Comparison of ENCODE assay signal across 8 cellular contexts in the genomic region with DNA sequence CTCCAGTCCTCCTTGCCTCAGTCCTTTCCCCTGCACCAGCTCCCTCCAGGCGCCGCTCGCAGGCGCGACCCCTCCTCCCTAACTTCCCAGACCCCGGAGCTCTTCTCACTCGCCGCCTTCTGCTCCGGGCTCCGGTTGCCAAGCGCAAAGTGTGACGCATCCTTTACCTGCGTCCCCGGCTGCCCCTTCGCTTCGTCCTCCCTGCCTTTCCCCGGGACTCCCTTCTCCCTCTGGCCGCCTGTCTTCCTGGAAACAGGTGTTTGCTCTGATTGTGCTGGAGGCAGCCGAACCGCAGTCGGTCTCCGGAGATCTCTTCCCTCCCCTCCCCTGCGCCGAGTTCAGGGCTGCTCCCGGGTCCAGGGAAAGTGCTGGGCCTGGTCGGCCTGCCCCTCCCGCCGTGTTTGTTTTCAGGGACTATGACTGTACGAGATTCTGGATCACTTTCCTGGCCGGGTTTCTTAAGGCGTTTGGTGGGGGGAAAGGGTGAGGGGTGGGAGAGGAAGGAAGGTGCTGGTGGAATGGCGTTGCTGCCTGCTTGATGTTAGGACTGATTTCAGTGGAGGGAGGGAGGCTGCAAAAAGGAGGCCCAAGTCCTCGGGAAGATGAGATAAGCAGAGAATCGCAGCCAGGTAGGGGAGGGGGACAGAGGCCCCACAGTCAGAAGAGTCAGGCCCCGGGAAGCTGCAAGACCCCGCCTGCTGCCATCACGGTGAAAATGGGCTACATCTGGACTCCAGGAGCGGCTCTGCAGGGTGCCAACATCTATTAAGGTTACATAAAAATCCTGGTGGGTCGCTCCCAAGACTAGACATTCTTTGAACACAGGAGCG. TPM values are rescaled to one million over a fixed set of nuclear protein-coding genes. Genes with fewer than 3 reads are reported as not detected.
DNase-seq lines count a peak whose midpoint lies in the region; ATAC-seq and TF ChIP-seq lines count a peak whose summit lies in the region.

No MANE protein-coding gene starts in this region.

- DNase-seq in BJ (ENCODE audit: low read depth) (no peak), HFF-Myc (ENCODE audit: extremely low read depth, low read depth) (no peak), NCI-H1436 (lab: John Stamatoyannopoulos, UW) (no peak)
- no peak for DNase-seq in activated T-helper 2 cell treated with anti-CD3 and anti-CD28 coated beads, Interferon-gamma antibody, Interleukin-2, Interleukin-4, amounts not matched to agents 10 μg/mL and 5 μg/mL and 100 μg/mL, durations not matched to agents 14 hours and 24 hours and 36 hours (ENCODE audit: low spot score)
- no peak for DNase-seq in activated CD4-positive, alpha-beta T cell treated with anti-CD3 and anti-CD28 coated beads, Interleukin-2, amount 50 U/mL, for 48 hours

- peak overlapping the region; percentile 15 for H3K9ac ChIP-seq in iPS-18a (ENCODE audit: low read length)

- intact Hi-C loops in activated T-helper 2 cell treated with anti-CD3 and anti-CD28 coated beads, Interferon-gamma antibody, Interleukin-2, Interleukin-4, amounts not matched to agents 10 μg/mL and 5 μg/mL and 100 μg/mL, durations not matched to agents 14 hours and 24 hours and 36 hours (cut with micrococcal nuclease), result no loop called here

- H3K4me1 ChIP-seq in iPS-18a (ENCODE audit: control insufficient read depth, low read depth, low read length), result peaks cover 8% of the 10 kb centered on the region

- H3K36me3 ChIP-seq in BJ (ENCODE audit: control insufficient read depth, insufficient read depth, low read length) (no peaks in the 10 kb centered on the region), iPS-18a (ENCODE audit: control insufficient read depth, low read depth, low read length) (no peaks in the 10 kb centered on the region)

- TF ChIP-seq CTCF in BJ (IDR thresholded peaks at IDR 0.05; ENCODE audit: insufficient read depth, low read depth, low read length) (no peak), HFF-Myc (IDR thresholded peaks at IDR 0.05; ENCODE audit: low read depth, low read length, missing control alignments) (no peak)

- peaks cover 13% of the 10 kb centered on the region for H3K27me3 Mint-ChIP-seq in activated T-helper 2 cell treated with anti-CD3 and anti-CD28 coated beads, Interferon-gamma antibody, Interleukin-2, Interleukin-4, amounts not matched to agents 10 μg/mL and 5 μg/mL and 100 μg/mL, durations not matched to agents 14 hours and 24 hours and 36 hours (ENCODE audit: low read depth)
- peaks cover 42% of the 10 kb centered on the region for H3K27me3 Mint-ChIP-seq in stimulated activated memory B cell treated with anti-CD40 and anti-IgM and Interleukin-4, amounts not matched to agents 10 μg/mL and 1 μg/mL and 100 μg/mL, for 72 hours

- H3K4me3 ChIP-seq in BJ (ENCODE audit: low read depth, low read length) (peak overlapping the region; percentile 60), HFF-Myc (replicated peaks; ENCODE audit: low read depth, low read length) (peak overlapping the region; percentile 46), iPS-18a (ENCODE audit: low read length) (peak overlapping the region; percentile 58)

- CTCF ChIA-PET in BJ (lab: Yijun Ruan, JAX), result no interaction called here

- peak overlapping the region; percentile 66 for H3K4me3 Mint-ChIP-seq in activated T-helper 2 cell treated with anti-CD3 and anti-CD28 coated beads, Interferon-gamma antibody, Interleukin-2, Interleukin-4, amounts not matched to agents 10 μg/mL and 5 μg/mL and 100 μg/mL, durations not matched to agents 14 hours and 24 hours and 36 hours (ENCODE audit: low read depth)
- peak overlapping the region; percentile 89 for H3K4me3 Mint-ChIP-seq in stimulated activated memory B cell treated with anti-CD40 and anti-IgM and Interleukin-4, amounts not matched to agents 10 μg/mL and 1 μg/mL and 100 μg/mL, for 72 hours

- POLR2A ChIA-PET in BJ (lab: Charles Lee), result no interaction called here

- H3K4me1 Mint-ChIP-seq in activated T-helper 2 cell treated with anti-CD3 and anti-CD28 coated beads, Interferon-gamma antibody, Interleukin-2, Interleukin-4, amounts not matched to agents 10 μg/mL and 5 μg/mL and 100 μg/mL, durations not matched to agents 14 hours and 24 hours and 36 hours (ENCODE audit: low read depth), result no peaks in the 10 kb centered on the region
- H3K4me1 Mint-ChIP-seq in stimulated activated memory B cell treated with anti-CD40 and anti-IgM and Interleukin-4, amounts not matched to agents 10 μg/mL and 1 μg/mL and 100 μg/mL, for 72 hours, result peaks cover 13% of the 10 kb centered on the region

- H3K27me3 ChIP-seq in BJ (ENCODE audit: control insufficient read depth, insufficient read depth, low read length) (peaks cover 6% of the 10 kb centered on the region; the same call in 1 of the 2 replicates), iPS-18a (ENCODE audit: control insufficient read depth, insufficient read depth, low read length) (peaks cover 8% of the 10 kb centered on the region)

- H3K9me3 ChIP-seq in iPS-18a (ENCODE audit: control insufficient read depth, low read depth, low read length), result no peaks in the 10 kb centered on the region

- no peak overlapping the region for H3K27ac Mint-ChIP-seq in activated T-helper 2 cell treated with anti-CD3 and anti-CD28 coated beads, Interferon-gamma antibody, Interleukin-2, Interleukin-4, amounts not matched to agents 10 μg/mL and 5 μg/mL and 100 μg/mL, durations not matched to agents 14 hours and 24 hours and 36 hours
- H3K27ac Mint-ChIP-seq in stimulated activated memory B cell treated with anti-CD40 and anti-IgM and Interleukin-4, amounts not matched to agents 10 μg/mL and 1 μg/mL and 100 μg/mL, for 72 hours, result peak overlapping the region; percentile 56

- H3K36me3 Mint-ChIP-seq in activated T-helper 2 cell treated with anti-CD3 and anti-CD28 coated beads, Interferon-gamma antibody, Interleukin-2, Interleukin-4, amounts not matched to agents 10 μg/mL and 5 μg/mL and 100 μg/mL, durations not matched to agents 14 hours and 24 hours and 36 hours (ENCODE audit: low read depth), result no peaks in the 10 kb centered on the region
- no peaks in the 10 kb centered on the region for H3K36me3 Mint-ChIP-seq in stimulated activated memory B cell treated with anti-CD40 and anti-IgM and Interleukin-4, amounts not matched to agents 10 μg/mL and 1 μg/mL and 100 μg/mL, for 72 hours

- no peak for ATAC-seq in stimulated activated memory B cell treated with anti-CD40 and anti-IgM and Interleukin-4, amounts not matched to agents 10 μg/mL and 1 μg/mL and 100 μg/mL, for 72 hours
- ATAC-seq in GM18517 (IDR thresholded peaks at IDR 0.05; ENCODE audit: unreplicated experiment), result no peak

- no peak overlapping the region for H3K27ac ChIP-seq in iPS-18a (ENCODE audit: low read length)

- no peaks in the 10 kb centered on the region for H3K9me3 Mint-ChIP-seq in activated T-helper 2 cell treated with anti-CD3 and anti-CD28 coated beads, Interferon-gamma antibody, Interleukin-2, Interleukin-4, amounts not matched to agents 10 μg/mL and 5 μg/mL and 100 μg/mL, durations not matched to agents 14 hours and 24 hours and 36 hours
- H3K9me3 Mint-ChIP-seq in stimulated activated memory B cell treated with anti-CD40 and anti-IgM and Interleukin-4, amounts not matched to agents 10 μg/mL and 1 μg/mL and 100 μg/mL, for 72 hours, result no peaks in the 10 kb centered on the region

RNA-seq across cellular contexts. Expression of a gene that starts 0.9 kb away (rescaled TPM):
- polyA plus RNA-seq in BJ (2011; rRNA removed), result 0.40 and 0.43 TPM in 2 replicates
- polyA minus RNA-seq in BJ (2011; rRNA and poly(A)+ RNA removed), result 0.15 and 0.33 TPM in 2 replicates
- total RNA-seq in activated T-helper 2 cell treated with anti-CD3 and anti-CD28 coated beads, Interferon-gamma antibody, Interleukin-2, Interleukin-4, amounts not matched to agents 10 μg/mL and 5 μg/mL and 100 μg/mL, durations not matched to agents 14 hours and 24 hours and 36 hours, result 0.21 TPM in 2 replicates
